In genomic region chr5:80978772-80979317, GRCh38 we compare ENCODE assay signal across 13 cellular contexts.
"Had no signal": no experiment of that assay in that cellular context is flagged by ENCODE, and none has a peak within 500 bp of the region (broad histone marks: within the 10 kb centered on the region; RNA-seq: fewer than 3 reads in every experiment).

No MANE protein-coding gene starts in this region.

- H3K9me3 ChIP-seq: ovary, upper lobe of right lung had no signal

- H3K4me3 ChIP-seq: hepatocyte, ovary, upper lobe of right lung had no signal

- H3K27me3 ChIP-seq: brain microvascular endothelial cell, hepatocyte, ovary, upper lobe of right lung had no signal

- H3K4me3 Mint-ChIP-seq: activated CD4-positive, alpha-beta T cell treated with anti-CD3 and anti-CD28 coated beads, Interleukin-2, amount 10 ng/mL, durations not matched to agents 7 days and 5 days; stimulated activated naive CD8-positive, alpha-beta T cell treated with anti-CD3 and anti-CD28 coated beads, Interleukin-15, Interleukin-2, amounts not matched to agents 100 ng/mL and 50 ng/mL, for 24 hours had no signal

- H3K4me1 ChIP-seq: upper lobe of right lung had no signal

- H3K27ac ChIP-seq: brain microvascular endothelial cell, hepatocyte, ovary, upper lobe of right lung had no signal

- H3K27me3 Mint-ChIP-seq: activated CD4-positive, alpha-beta T cell treated with anti-CD3 and anti-CD28 coated beads, Interleukin-2, amount 10 ng/mL, durations not matched to agents 7 days and 5 days; stimulated activated naive CD8-positive, alpha-beta T cell treated with anti-CD3 and anti-CD28 coated beads, Interleukin-15, Interleukin-2, amounts not matched to agents 100 ng/mL and 50 ng/mL, for 24 hours had no signal

- ATAC-seq: activated naive CD4-positive, alpha-beta T cell treated with anti-CD3 and anti-CD28 coated beads, Interleukin-2, amount 50 U/mL, for 72 hours; upper lobe of right lung had no signal

- DNase-seq: activated CD4-positive, alpha-beta T cell treated with anti-CD3 and anti-CD28 coated beads, Interleukin-2, amount 10 ng/mL, durations not matched to agents 7 days and 5 days; activated CD4-positive, CD25-positive, alpha-beta regulatory T cell; activated CD8-positive, alpha-beta memory T cell treated with anti-CD3 and anti-CD28 coated beads for 24 hours; brain microvascular endothelial cell; effector memory CD4-positive, alpha-beta T cell; mesendoderm; ovary; stimulated activated CD4-positive, alpha-beta T cell treated with anti-CD3 and anti-CD28 coated beads, Interleukin-12 subunit alpha, Interleukin-12 subunit beta, amount 100 ng/mL, for 4 hours; stimulated activated CD4-positive, alpha-beta T cell treated with anti-CD3 and anti-CD28 coated beads, Interleukin-2, amount 100 ng/mL, for 48 hours; upper lobe of right lung had no signal

- H3K36me3 ChIP-seq: brain microvascular endothelial cell, ovary, upper lobe of right lung had no signal

- H3K27ac Mint-ChIP-seq: activated CD4-positive, alpha-beta T cell treated with anti-CD3 and anti-CD28 coated beads, Interleukin-2, amount 10 ng/mL, durations not matched to agents 7 days and 5 days; activated naive CD4-positive, alpha-beta T cell treated with anti-CD3 and anti-CD28 coated beads, Interleukin-2, amount 50 U/mL, for 72 hours; stimulated activated naive CD8-positive, alpha-beta T cell treated with anti-CD3 and anti-CD28 coated beads, Interleukin-15, Interleukin-2, amounts not matched to agents 100 ng/mL and 50 ng/mL, for 24 hours had no signal
